In the genomic region with DNA sequence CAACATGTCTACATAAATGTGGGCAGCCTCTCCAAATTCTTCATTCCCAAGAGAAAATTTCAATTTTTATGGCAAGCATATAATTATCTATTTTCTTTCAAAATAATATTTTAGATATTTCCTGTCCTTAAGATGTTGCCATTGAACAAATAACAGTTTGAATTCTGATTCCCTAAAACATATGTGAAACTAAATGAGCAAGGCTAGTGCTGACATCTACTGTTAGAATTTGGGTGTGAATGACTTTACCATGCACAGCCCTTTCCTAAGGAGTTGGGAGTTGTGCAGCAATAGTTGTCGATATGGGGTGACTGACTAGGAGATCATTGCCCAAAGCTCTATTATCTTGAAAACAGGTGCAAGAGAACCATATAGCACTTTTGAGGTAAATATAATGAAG, we compare ENCODE assay signal across 8 cellular contexts.
DNase-seq lines count a peak whose midpoint lies in the region; ATAC-seq and TF ChIP-seq lines count a peak whose summit lies in the region.

No MANE protein-coding gene starts in this region.

- H3K36me3 ChIP-seq in SJSA1 = no peaks in the 10 kb centered on the region

- no peak overlapping the region for H3K27ac ChIP-seq in SJSA1

- H3K27me3 ChIP-seq in SJSA1 (replicated peaks) = no peaks in the 10 kb centered on the region

- DNase-seq in AG10803 (ENCODE audit: low read depth) = peak; percentile 77
- DNase-seq in H4 (ENCODE audit: low spot score) = peak; percentile 57
- DNase-seq in SJSA1 (ENCODE audit: low read depth in 1 of 2, low spot score in 2 of 2) = peak; percentile 83 to 98
- DNase-seq in foreskin fibroblast = peak; percentile 39 to 80
- peak; percentile 68 for DNase-seq in renal cortical epithelial cell (ENCODE audit: low read depth)
- no peak for DNase-seq in activated naive CD4-positive, alpha-beta T cell treated with anti-CD3 and anti-CD28 coated beads, Interleukin-2, amount 50 U/mL, for 72 hours (ENCODE audit: low spot score in 2 of 2)

- peak; percentile 85 for TF ChIP-seq CTCF in AG10803 (conservative IDR thresholded peaks at IDR 0.05; ENCODE audit: low read length)
- peak; percentile 57 for TF ChIP-seq CTCF in foreskin fibroblast (IDR thresholded peaks at IDR 0.05; ENCODE audit: low read depth, low read length)

- no peak for ATAC-seq in HG02642 (IDR thresholded peaks at IDR 0.05; ENCODE audit: poor library complexity, unreplicated experiment)
- no peak for ATAC-seq in GM21515 (IDR thresholded peaks at IDR 0.05; ENCODE audit: unreplicated experiment)
- no peak for ATAC-seq in activated naive CD4-positive, alpha-beta T cell treated with anti-CD3 and anti-CD28 coated beads, Interleukin-2, amount 50 U/mL, for 72 hours

- H3K9me3 Mint-ChIP-seq in activated naive CD4-positive, alpha-beta T cell treated with anti-CD3 and anti-CD28 coated beads, Interleukin-2, amount 50 U/mL, for 72 hours = no peaks in the 10 kb centered on the region

- no peak overlapping the region for H3K27ac Mint-ChIP-seq in activated naive CD4-positive, alpha-beta T cell treated with anti-CD3 and anti-CD28 coated beads, Interleukin-2, amount 50 U/mL, for 72 hours

- H3K36me3 Mint-ChIP-seq in activated naive CD4-positive, alpha-beta T cell treated with anti-CD3 and anti-CD28 coated beads, Interleukin-2, amount 50 U/mL, for 72 hours = no peaks in the 10 kb centered on the region

- peaks cover 17% of the 10 kb centered on the region for H3K4me1 ChIP-seq in SJSA1 (replicated peaks)

- H3K4me3 ChIP-seq in AG10803 (ENCODE audit: low read length) = no peak overlapping the region
- no peak overlapping the region for H3K4me3 ChIP-seq in SJSA1
- no peak overlapping the region for H3K4me3 ChIP-seq in foreskin fibroblast (ENCODE audit: low read depth in 1 of 2, low read length in 2 of 2)

- H3K9me3 ChIP-seq in SJSA1 (replicated peaks) = no peaks in the 10 kb centered on the region; the same call in 1 of the 2 replicates

Comparison
In these comparisons a context has a peak if more than half of its experiments do, and no peak if none do; other contexts are left out.
1. DNase-seq: peak in AG10803 (single experiment), H4 (single experiment), SJSA1 (2 of 2), foreskin fibroblast (2 of 2) and renal cortical epithelial cell (single experiment); none in activated naive CD4-positive, alpha-beta T cell treated with anti-CD3 and anti-CD28 coated beads, Interleukin-2, amount 50 U/mL, for 72 hours (0 of 2).